ENCODE assay signal across 8 cellular contexts in genomic region chr15:92804610-92804936, GRCh38.
DNase-seq lines count a peak whose midpoint lies in the region; ATAC-seq and TF ChIP-seq lines count a peak whose summit lies in the region.
"Not testable (repeated sequence)": the region's sequence is repeated elsewhere in the genome, so short reads cannot be mapped to it uniquely, and the experiment has no call there.

No MANE protein-coding gene starts in this region.

- CTCF ChIA-PET in OCI-LY7 (lab: Charles Lee; ENCODE audit: unreplicated experiment): not testable (repeated sequence)

- H3K27me3 ChIP-seq in BLaER1 treated with 17β-estradiol and CSF1 and Interleukin-3, amounts not matched to agents 10 nM and 100 nM; brain microvascular endothelial cell (replicated peaks); foreskin keratinocyte; sigmoid colon; thoracic aorta (replicated peaks; ENCODE audit: insufficient read depth): not testable (repeated sequence)

- H3K4me2 ChIP-seq in BLaER1 treated with 17β-estradiol and CSF1 and Interleukin-3, amounts not matched to agents 10 nM and 100 nM: peak overlapping the region in 10 of 11 experiments; percentile 13 to 88 (median 79); a peak in 20 of 22 replicates
- 0 out of 2 replicates have a peak overlapping the region, but pooled peaks have one; percentile 12 for H3K4me2 ChIP-seq in OCI-LY7 (ENCODE audit: low read length)

- H3K27ac ChIP-seq in BLaER1 treated with 17β-estradiol and CSF1 and Interleukin-3, amounts not matched to agents 10 nM and 100 nM: peak overlapping the region; percentile 75 to 99 (median 96)
- H3K27ac ChIP-seq in OCI-LY7 (ENCODE audit: low read depth, low read length, poor library complexity, severe bottlenecking): not testable (repeated sequence)
- H3K27ac ChIP-seq in brain microvascular endothelial cell (peak overlapping the region; percentile 98), foreskin keratinocyte (peak overlapping the region; percentile 98), mesodermal cell (ENCODE audit: low read depth, low read length, severe bottlenecking) (peak overlapping the region; percentile 96), sigmoid colon (peak overlapping the region; percentile 69 to 98 (median 88)), thoracic aorta (peak overlapping the region; percentile 79 to 94)

- in situ Hi-C loops in brain microvascular endothelial cell (cut with HindIII; ENCODE audit: low pct_ligation_motif_present, low sequenced_read_pairs): not testable (repeated sequence)

- POLR2A ChIA-PET in OCI-LY7 (lab: Charles Lee): interaction anchor here (0.7 to 1.6 kb wide), 5 partner anchors 9 to 283 kb away, joined by 3 read pairs; partner anchors contain the start of gene CHD2

- H3K4me3 ChIP-seq in BLaER1 treated with 17β-estradiol and CSF1 and Interleukin-3, amounts not matched to agents 10 nM and 100 nM; OCI-LY7 (ENCODE audit: low read depth, low read length, poor library complexity, severe bottlenecking); brain microvascular endothelial cell (ENCODE audit: low read depth, low read length); mesodermal cell (ENCODE audit: extremely low read depth, insufficient read depth, low read length, poor library complexity, severe bottlenecking); sigmoid colon; thoracic aorta: not testable (repeated sequence)

- not testable (repeated sequence) for ATAC-seq in foreskin keratinocyte; thoracic aorta (ENCODE audit: insufficient number of reproducible peaks, low FRiP score, low read depth)

- H3K4me3 Mint-ChIP-seq in activated T-cell treated with anti-CD3 and anti-CD28 coated beads, Interleukin-2, amount 50 U/mL, for 24 hours: not testable (repeated sequence)

- not testable (repeated sequence) for H3K79me2 ChIP-seq in OCI-LY7 (ENCODE audit: insufficient read depth, low read depth, low read length)

- not testable (repeated sequence) for H3K36me3 Mint-ChIP-seq in activated T-cell treated with anti-CD3 and anti-CD28 coated beads, Interleukin-2, amount 50 U/mL, for 24 hours (ENCODE audit: low read depth)

- H3K9me2 ChIP-seq in OCI-LY7 (ENCODE audit: insufficient read depth, low read length): not testable (repeated sequence)

- not testable (repeated sequence) for TF ChIP-seq POLR2A in sigmoid colon (IDR thresholded peaks at IDR 0.05)

- TF ChIP-seq EP300 in sigmoid colon (IDR thresholded peaks at IDR 0.05): not testable (repeated sequence)

- TF ChIP-seq CTCF in OCI-LY7 (conservative IDR thresholded peaks at IDR 0.05; ENCODE audit: low read length); brain microvascular endothelial cell (IDR thresholded peaks at IDR 0.05; ENCODE audit: low read depth, low read length, missing control alignments); foreskin keratinocyte (conservative IDR thresholded peaks at IDR 0.05); sigmoid colon (IDR thresholded peaks at IDR 0.05); thoracic aorta (IDR thresholded peaks at IDR 0.05): not testable (repeated sequence)

- peak overlapping the region; percentile 19 to 97 (median 78) for H3K9ac ChIP-seq in BLaER1 treated with 17β-estradiol and CSF1 and Interleukin-3, amounts not matched to agents 10 nM and 100 nM

- not testable (repeated sequence) for BruUV-seq in OCI-LY7 (replicated peaks; lab: Mats Ljungman, UMichigan)

- peak overlapping the region; percentile 90 for H3K27ac Mint-ChIP-seq in activated T-cell treated with anti-CD3 and anti-CD28 coated beads, Interleukin-2, amount 50 U/mL, for 24 hours

- DNase-seq in OCI-LY7 (ENCODE audit: low spot score); activated T-cell treated with anti-CD3 and anti-CD28 coated beads, Interleukin-2, amount 50 U/mL, for 24 hours; brain microvascular endothelial cell; foreskin keratinocyte; sigmoid colon; thoracic aorta (ENCODE audit: low spot score): not testable (repeated sequence)

- not testable (repeated sequence) for H3K27me3 Mint-ChIP-seq in activated T-cell treated with anti-CD3 and anti-CD28 coated beads, Interleukin-2, amount 50 U/mL, for 24 hours

- intact Hi-C loops in OCI-LY7 (cut with micrococcal nuclease; ENCODE audit: unreplicated experiment); sigmoid colon (cut with DNase I): not testable (repeated sequence)

- H3K9me3 Mint-ChIP-seq in activated T-cell treated with anti-CD3 and anti-CD28 coated beads, Interleukin-2, amount 50 U/mL, for 24 hours: not testable (repeated sequence)

- 94 to 98% methylated on average over 3 to 4 of the region's 5 CpGs for WGBS in mesodermal cell (ENCODE audit: insufficient coverage in 2 of 2), 2 experiments
- 93 to 96% methylated on average over 5 of the region's 5 CpGs for WGBS in sigmoid colon, 2 donors

- H2AFZ ChIP-seq in OCI-LY7 (ENCODE audit: low read length): 0 out of 2 replicates have a peak overlapping the region, but pooled peaks have one; percentile 6

- not testable (repeated sequence) for H3K9me3 ChIP-seq in BLaER1 treated with 17β-estradiol and CSF1 and Interleukin-3, amounts not matched to agents 10 nM and 100 nM (replicated peaks in 1 of 11); OCI-LY7 (ENCODE audit: low read length); mesodermal cell (ENCODE audit: control insufficient read depth, low read length); sigmoid colon; thoracic aorta

- H3K4me1 ChIP-seq in BLaER1 treated with 17β-estradiol and CSF1 and Interleukin-3, amounts not matched to agents 10 nM and 100 nM: peaks cover 22 to 84% (median 71%) of the 10 kb centered on the region in 10 experiments
- H3K4me1 ChIP-seq in OCI-LY7 (ENCODE audit: insufficient read depth, low read length, poor library complexity, severe bottlenecking) (peaks cover 30% of the 10 kb centered on the region), foreskin keratinocyte (peaks cover 22% of the 10 kb centered on the region), sigmoid colon (peaks cover 0 to 46% (median 41%) of the 10 kb centered on the region in 4 donors), thoracic aorta (ENCODE audit: control insufficient read depth in 1 of 2, low read depth in 2 of 2) (peaks cover 38 to 52% of the 10 kb centered on the region in 2 donors)
- not testable (repeated sequence) for H3K4me1 ChIP-seq in mesodermal cell (ENCODE audit: control insufficient read depth, insufficient read depth, low read length, poor library complexity, severe bottlenecking)

- not testable (repeated sequence) for H3K36me3 ChIP-seq in BLaER1 treated with 17β-estradiol and CSF1 and Interleukin-3, amounts not matched to agents 10 nM and 100 nM; OCI-LY7 (ENCODE audit: insufficient read depth, low read length); brain microvascular endothelial cell (replicated peaks); mesodermal cell (ENCODE audit: control insufficient read depth, insufficient read depth, low read length); sigmoid colon; thoracic aorta

- not testable (repeated sequence) for H4K20me1 ChIP-seq in BLaER1 treated with 17β-estradiol and CSF1 and Interleukin-3, amounts not matched to agents 10 nM and 100 nM; OCI-LY7 (ENCODE audit: insufficient read depth, low read length)

- H3K4me1 Mint-ChIP-seq in activated T-cell treated with anti-CD3 and anti-CD28 coated beads, Interleukin-2, amount 50 U/mL, for 24 hours (ENCODE audit: low read depth): peaks cover 42% of the 10 kb centered on the region
